8 cellular contexts compared by ENCODE assay signal in the genomic region with DNA sequence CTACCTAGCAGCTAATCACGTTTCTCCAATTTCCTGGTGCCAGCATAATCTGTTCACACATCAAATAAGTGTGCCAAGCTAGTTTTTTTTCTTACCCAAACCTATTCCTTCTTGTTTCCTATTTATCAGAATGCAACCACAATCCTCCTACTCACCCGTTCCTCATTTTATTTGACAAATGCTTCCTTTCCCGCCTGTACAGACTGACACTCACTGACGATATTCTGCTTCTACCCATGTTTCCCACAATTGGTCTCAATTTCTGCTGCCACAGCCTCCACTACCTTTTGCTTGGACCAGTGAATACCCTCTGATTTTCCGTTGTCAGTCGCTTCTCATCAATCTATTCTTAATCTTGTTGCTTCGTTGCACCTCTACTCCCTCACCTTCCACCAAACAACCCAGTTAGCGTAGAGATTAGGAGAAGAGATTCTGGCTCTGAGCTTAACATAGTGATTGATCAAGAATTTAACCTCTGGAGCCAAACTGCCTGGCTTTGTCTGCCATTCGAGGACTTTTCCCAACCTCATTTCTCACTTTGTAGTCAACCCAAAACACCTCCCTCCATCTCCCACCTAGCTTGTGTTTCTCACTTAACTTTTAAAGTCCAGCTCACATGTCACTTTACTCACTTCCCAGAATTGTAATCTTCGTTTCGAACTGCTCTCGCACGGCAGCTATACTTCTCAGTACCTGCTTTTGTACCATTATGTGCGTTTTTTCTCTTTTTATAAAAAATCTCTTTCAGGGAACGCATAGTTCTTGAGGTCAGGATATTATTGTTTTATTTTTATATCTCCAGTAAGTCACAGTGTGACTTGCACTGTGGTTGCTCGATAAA. TPM values are rescaled to one million over a fixed set of nuclear protein-coding genes. Genes with fewer than 3 reads are reported as not detected.
A peak's percentile ranks its signal among the peaks of the same experiment; 100 is the strongest.
DNase-seq lines count a peak whose midpoint lies in the region; ATAC-seq and TF ChIP-seq lines count a peak whose summit lies in the region.

No MANE protein-coding gene starts in this region.

- intact Hi-C loops in PC-9 (cut with micrococcal nuclease; ENCODE audit: unreplicated experiment) = loop anchor here (2.0 to 10.0 kb wide), 3 partner anchors 17 to 949 kb away; a partner anchor contains a TSS

- H3K4me3 ChIP-seq in PC-9 = peak overlapping the region; percentile 87

- no peak overlapping the region for H3K27ac ChIP-seq in PC-9

- peak overlapping the region; percentile 100 for H2AFZ ChIP-seq in PC-9

- H3K4me1 ChIP-seq in PC-9 (replicated peaks; ENCODE audit: insufficient read depth) = peaks cover 15% of the 10 kb centered on the region

- peaks cover 16 to 20% (median 18%) of the 10 kb centered on the region in 3 donors for H3K4me1 Mint-ChIP-seq in naive B cell

- peaks cover 8 to 20% (median 15%) of the 10 kb centered on the region in 3 donors for H3K27me3 Mint-ChIP-seq in naive B cell

- no peaks in the 10 kb centered on the region for H3K36me3 ChIP-seq in PC-9 (ENCODE audit: low read depth)

- H3K27ac Mint-ChIP-seq in naive B cell = peak overlapping the region; percentile 2 to 90 (median 57)

- TF ChIP-seq CTCF in PC-9 (conservative IDR thresholded peaks at IDR 0.05) = no peak
- TF ChIP-seq CTCF in omental fat pad (IDR thresholded peaks at IDR 0.05) = no peak

- H3K79me2 ChIP-seq in PC-9 (ENCODE audit: low read depth) = peaks cover 36% of the 10 kb centered on the region

- H3K27me3 ChIP-seq in PC-9 (ENCODE audit: insufficient read depth, low read depth) = no peaks in the 10 kb centered on the region

- CTCF ChIA-PET in PC-9 (lab: Charles Lee) = no interaction called here

- H3K4me3 Mint-ChIP-seq in naive B cell = peak overlapping the region; percentile 74 to 96 (median 86)

- BruUV-seq in PC-9 (replicated peaks; lab: Mats Ljungman, UMichigan) = no TSS peak

- no peaks in the 10 kb centered on the region for H3K9me3 Mint-ChIP-seq in naive B cell

- ATAC-seq in GM18907 (IDR thresholded peaks at IDR 0.05; ENCODE audit: unreplicated experiment) (peak; percentile 36), HG03097 (IDR thresholded peaks at IDR 0.05; ENCODE audit: low FRiP score, unreplicated experiment) (peak; percentile 10), naive B cell (ENCODE audit: low read depth in 2 of 2) (peak; percentile 18 to 32), omental fat pad (ENCODE audit: low FRiP score) (no peak)

- no peaks in the 10 kb centered on the region for H4K20me1 ChIP-seq in PC-9 (ENCODE audit: insufficient read depth)

- POLR2A ChIA-PET in PC-9 (lab: Charles Lee; ENCODE audit: unreplicated experiment) = interaction anchor here (0.5 kb wide), 1 partner anchor 938 kb away, joined by 13 read pairs; no protein-coding TSS in a partner anchor

- H3K36me3 Mint-ChIP-seq in naive B cell = no peaks in the 10 kb centered on the region

- H3F3A ChIP-seq in PC-9 (ENCODE audit: insufficient read depth, low read depth) = no peaks in the 10 kb centered on the region

- in situ Hi-C loops in Caki2 (cut with HindIII; ENCODE audit: low pct_unique_long_range_greater_than_20kb, low sequenced_read_pairs) = no loop called here

- DNase-seq in Caki2 (ENCODE audit: low read depth) = peak; percentile 10
- peak in 1 of 2 experiments; percentile 7 for DNase-seq in PC-9
- DNase-seq in dermis blood vessel endothelial cell = peak; percentile 44
- peak; percentile 40 for DNase-seq in naive B cell
- DNase-seq in omental fat pad (ENCODE audit: low spot score) = no peak
- no peak for DNase-seq in 8988T

- H3K9me2 ChIP-seq in PC-9 (ENCODE audit: insufficient read depth) = no peaks in the 10 kb centered on the region

- H3K4me2 ChIP-seq in PC-9 = peak overlapping the region; percentile 100

- no peaks in the 10 kb centered on the region for H3K9me3 ChIP-seq in PC-9 (ENCODE audit: insufficient read depth, low read depth)

RNA-seq across cellular contexts. Expression of a gene that starts 0.7 kb away (rescaled TPM):
- total RNA-seq in Caki2 (2014; rRNA removed; shearing (Covaris generic); ENCODE audit: low replicate concordance) = 18.3 and 37.3 TPM in 2 replicates
- 19.0 and 19.5 TPM in 2 replicates for total RNA-seq in PC-9 (2021)
- total RNA-seq in dermis blood vessel endothelial cell = 6.5 and 6.8 TPM in 2 replicates
- polyA plus RNA-seq in naive B cell (ENCODE audit: low read depth in 6 of 6) = 10 to 100 TPM; 30.7 to 71.1 (median 43.2) TPM
- 10 to 100 TPM in 3 of 4 donors, 1 to 10 TPM in 1; 4.5 to 20.1 (median 13.1) TPM for total RNA-seq in omental fat pad

RNA-seq across cellular contexts. Expression of a gene that starts 31.4 kb away (rescaled TPM):
- not detected in 2 replicates for total RNA-seq in Caki2 (2014; rRNA removed; shearing (Covaris generic); ENCODE audit: low replicate concordance)
- not detected in 2 replicates for total RNA-seq in PC-9 (2021)
- not detected in 2 replicates for total RNA-seq in dermis blood vessel endothelial cell
- polyA plus RNA-seq in naive B cell (ENCODE audit: low read depth in 6 of 6) = 1 to 10 TPM; 1.4 to 5.3 (median 2.5) TPM
- total RNA-seq in omental fat pad = 1 to 10 TPM in 1 of 4 donors, not detected in 3; 1.1 TPM

Comparison
In these comparisons a context has a peak if more than half of its experiments do, and no peak if none do; other contexts are left out.
1. DNase-seq: peak in Caki2 (single experiment), dermis blood vessel endothelial cell (single experiment) and naive B cell (single experiment); none in omental fat pad (single experiment) and 8988T (single experiment).